In genomic region chr2:65589667-65590066, GRCh38 we compare ENCODE assay signal across 26 cellular contexts.
"Had no signal": no experiment of that assay in that cellular context is flagged by ENCODE, and none has a peak within 500 bp of the region (broad histone marks: within the 10 kb centered on the region; RNA-seq: fewer than 3 reads in every experiment).

No MANE protein-coding gene starts in this region.

- ATAC-seq: esophagus mucosa, gastrocnemius medialis, heart right ventricle, left cardiac atrium, left lung, left ventricle myocardium superior, lower lobe of right lung had no signal

- H3K27me3 ChIP-seq: dorsolateral prefrontal cortex, esophagus squamous epithelium, gastrocnemius medialis, heart right ventricle, left lung had no signal

- H3K4me3 ChIP-seq: coronary artery, dorsolateral prefrontal cortex, esophagus squamous epithelium, gastrocnemius medialis, heart right ventricle, left lung, lower lobe of right lung had no signal

- DNase-seq: dermis blood vessel endothelial cell; dorsolateral prefrontal cortex; effector CD4-positive, alpha-beta T cell; effector memory CD4-positive, alpha-beta T cell; erythroblast; esophagus squamous epithelium; foreskin fibroblast; foreskin melanocyte; gastrocnemius medialis; glutamatergic neuron; head of caudate nucleus; heart right ventricle; hippocampal formation; left cardiac atrium; left lung; left ventricle myocardium superior; lower lobe of right lung; mesenchymal stem cell; midbrain had no signal

- H3K36me3 ChIP-seq: esophagus squamous epithelium, gastrocnemius medialis, heart right ventricle, left lung, lower lobe of right lung had no signal

- H3K4me1 ChIP-seq: esophagus squamous epithelium, gastrocnemius medialis, heart right ventricle, left lung, lower lobe of right lung had no signal

- H3K27ac ChIP-seq: coronary artery, dorsolateral prefrontal cortex, epithelial cell of prostate, esophagus squamous epithelium, gastrocnemius medialis, heart right ventricle, left lung, lower lobe of right lung had no signal

- FAIRE-seq: colon, endometrium, islet of Langerhans, keratinocyte had no signal

- H3K9me3 ChIP-seq: esophagus squamous epithelium, gastrocnemius medialis had no signal
